ENCODE assay signal across 9 cellular contexts in the genomic region with DNA sequence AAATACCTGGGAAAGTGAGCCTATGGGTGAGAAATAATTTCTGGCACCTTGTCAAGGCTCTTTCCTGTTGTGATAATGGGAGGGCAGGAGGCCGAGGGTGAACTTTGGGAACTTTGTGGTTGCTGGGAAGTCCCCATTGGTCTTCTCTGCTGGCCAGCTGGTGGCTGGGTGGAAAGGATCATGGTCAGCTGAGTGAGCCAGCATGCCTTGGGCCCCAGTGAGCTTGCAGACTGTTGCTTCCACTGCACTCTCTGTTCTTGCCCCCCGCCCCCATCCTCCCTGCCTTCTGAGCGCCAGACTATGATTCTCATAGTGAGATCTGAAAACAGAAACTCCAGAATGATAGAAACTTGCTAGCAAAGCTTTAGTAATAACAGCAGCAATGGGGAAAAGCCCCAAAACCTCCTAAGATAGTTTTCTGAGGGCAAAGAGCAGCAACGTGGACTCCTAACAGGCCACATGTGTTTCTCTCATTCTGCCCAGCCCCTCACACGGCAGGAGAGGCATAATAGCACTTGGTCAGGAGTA.
DNase-seq lines count a peak whose midpoint lies in the region; ATAC-seq and TF ChIP-seq lines count a peak whose summit lies in the region.
"Had no signal": no experiment of that assay in that cellular context is flagged by ENCODE, and none has a peak within 500 bp of the region (broad histone marks: within the 10 kb centered on the region; RNA-seq: fewer than 3 reads in every experiment).

No MANE protein-coding gene starts in this region.

- DNase-seq in kidney tubule cell (ENCODE audit: low spot score) (peak; percentile 8), NCI-H128 (lab: John Stamatoyannopoulos, UW; ENCODE audit: unreplicated experiment) (no peak), amniotic stem cell (lab: John Stamatoyannopoulos, UW) (no peak), lower lobe of right lung (no peak), CD14-positive monocyte (ENCODE audit: low spot score) (no peak)
- DNase-seq: midbrain had no signal

- no peak overlapping the region for H3K27ac ChIP-seq in lower lobe of right lung

- no peaks in the 10 kb centered on the region for H3K4me1 Mint-ChIP-seq in CD14-positive monocyte

- peak overlapping the region in 1 of 7 donors; percentile 1 for H3K27ac Mint-ChIP-seq in CD14-positive monocyte

- no peak overlapping the region for H3K4me3 Mint-ChIP-seq in CD14-positive monocyte

- intact Hi-C loops in lower lobe of right lung (cut with DNase I) = no loop called here
- intact Hi-C loops in CD14-positive monocyte (cut with micrococcal nuclease) = no loop called here

- no peaks in the 10 kb centered on the region for H3K36me3 ChIP-seq in lower lobe of right lung

- peaks cover 0 to 3% (median 2%) of the 10 kb centered on the region in 3 donors for H3K27me3 Mint-ChIP-seq in CD14-positive monocyte (ENCODE audit: low read depth in 3 of 3)

- no peaks in the 10 kb centered on the region for H3K9me3 ChIP-seq in lower lobe of right lung

- ATAC-seq in GM18499 (IDR thresholded peaks at IDR 0.05; ENCODE audit: insufficient read depth, unreplicated experiment) (peak; percentile 51), GM21360 (IDR thresholded peaks at IDR 0.05; ENCODE audit: unreplicated experiment) (peak; percentile 59), HG03342 (IDR thresholded peaks at IDR 0.05; ENCODE audit: unreplicated experiment) (peak; percentile 64), lower lobe of right lung (no peak)

- H3K27me3 ChIP-seq in lower lobe of right lung (ENCODE audit: low read depth) = no peaks in the 10 kb centered on the region

- TF ChIP-seq CTCF in lower lobe of right lung (IDR thresholded peaks at IDR 0.05) = no peak
- no peak for TF ChIP-seq CTCF in CD14-positive monocyte (IDR thresholded peaks at IDR 0.05)

- H3K4me1 ChIP-seq in lower lobe of right lung = no peaks in the 10 kb centered on the region

- no peak overlapping the region for H3K4me3 ChIP-seq in lower lobe of right lung

- no peaks in the 10 kb centered on the region for H3K36me3 Mint-ChIP-seq in CD14-positive monocyte

- peaks cover 0 to 1% (median 0%) of the 10 kb centered on the region in 7 donors for H3K9me3 Mint-ChIP-seq in CD14-positive monocyte

Comparison
In these comparisons a context has a peak if more than half of its experiments do, and no peak if none do; other contexts are left out.
1. ATAC-seq: peak in GM18499 (single experiment), GM21360 (single experiment) and HG03342 (single experiment); none in lower lobe of right lung (0 of 2).